ENCODE assay signal across 14 cellular contexts in the genomic region with DNA sequence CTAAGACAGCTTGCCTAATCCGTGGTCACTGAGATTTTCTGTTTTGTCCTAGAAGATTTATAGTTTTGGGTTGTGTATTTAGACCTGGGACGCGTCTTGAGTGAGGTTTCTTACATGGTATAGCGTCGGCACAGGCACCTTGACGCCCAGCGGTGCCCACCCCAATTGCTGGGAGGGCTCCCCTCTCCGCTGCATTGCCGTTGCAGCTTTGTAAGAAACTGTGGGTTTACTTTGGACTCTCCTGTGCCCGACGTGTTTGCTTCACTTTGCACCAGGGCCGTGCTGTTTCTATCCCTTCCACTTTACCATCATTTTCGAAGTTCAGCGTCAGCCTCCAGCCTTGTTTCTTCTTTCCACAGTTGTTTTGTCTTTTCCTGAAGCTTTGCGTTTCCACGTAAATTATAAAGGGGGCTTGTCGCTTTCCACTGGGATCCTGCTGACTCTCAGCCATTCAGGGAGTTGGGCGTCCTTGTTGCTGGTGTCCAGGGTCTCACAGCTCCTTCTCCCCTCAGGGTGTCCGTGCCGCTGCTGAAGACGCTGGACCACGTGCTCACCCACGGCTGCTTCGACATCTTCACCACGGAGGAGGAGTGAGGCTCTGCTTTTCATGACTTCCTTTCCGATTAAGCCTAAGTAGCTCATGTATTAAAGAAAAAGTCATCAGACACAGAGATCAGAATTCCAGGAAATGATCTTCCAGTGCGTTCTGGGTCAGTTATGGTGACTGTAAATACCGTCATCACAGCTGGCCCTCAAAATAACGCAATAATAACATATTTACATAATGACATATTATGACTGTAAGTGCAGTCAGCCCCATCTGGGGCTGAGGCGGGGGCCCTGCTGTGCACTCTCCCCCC.
A peak's percentile ranks its signal among the peaks of the same experiment; 100 is the strongest.
DNase-seq lines count a peak whose midpoint lies in the region; ATAC-seq, FAIRE-seq and TF ChIP-seq lines count a peak whose summit lies in the region.
"Had no signal": no experiment of that assay in that cellular context is flagged by ENCODE, and none has a peak within 500 bp of the region (broad histone marks: within the 10 kb centered on the region; RNA-seq: fewer than 3 reads in every experiment).

No MANE protein-coding gene starts in this region.

- TF ChIP-seq CTCF in right atrium auricular region (IDR thresholded peaks at IDR 0.05): no peak
- no peak for TF ChIP-seq CTCF in breast epithelium (IDR thresholded peaks at IDR 0.05)
- no peak for TF ChIP-seq CTCF in GM20000 (IDR thresholded peaks at IDR 0.05; ENCODE audit: extremely low read depth, missing control alignments)

- H3K27me3 ChIP-seq in right atrium auricular region: no peaks in the 10 kb centered on the region
- no peaks in the 10 kb centered on the region for H3K27me3 ChIP-seq in breast epithelium
- no peaks in the 10 kb centered on the region for H3K27me3 ChIP-seq in mesenchymal stem cell (ENCODE audit: control insufficient read depth in 1 of 2, insufficient read depth in 1 of 2, low read length in 2 of 2)
- H3K27me3 ChIP-seq: body of pancreas, left lung, pancreas, testis had no signal

- no peak overlapping the region for H2AFZ ChIP-seq in mesenchymal stem cell (ENCODE audit: low read depth, low read length)

- H3K14ac ChIP-seq in mesenchymal stem cell (ENCODE audit: low read length in 2 of 2): no peak overlapping the region

- H4K91ac ChIP-seq in mesenchymal stem cell (ENCODE audit: low read length): peak overlapping the region; percentile 28

- no peak overlapping the region for H3K4ac ChIP-seq in mesenchymal stem cell (ENCODE audit: low read depth in 1 of 2, low read length in 2 of 2)

- intact Hi-C loops in cardiac septum (cut with DNase I) (no loop called here), breast epithelium (cut with DNase I; ENCODE audit: low total_unique reads) (no loop called here)

- no peak overlapping the region for H2BK120ac ChIP-seq in mesenchymal stem cell (ENCODE audit: low read depth, low read length)

- DNase-seq in cardiac septum (ENCODE audit: low spot score) (peak; percentile 26), right atrium auricular region (ENCODE audit: low spot score) (no peak), breast epithelium (ENCODE audit: low spot score in 2 of 2) (peak in 1 of 2 donors; percentile 39), mesenchymal stem cell (no peak), urothelium cell line (ENCODE audit: low spot score) (no peak), GM20000 (ENCODE audit: low spot score) (no peak), NCI-H748 (lab: John Stamatoyannopoulos, UW; ENCODE audit: unreplicated experiment) (no peak)
- DNase-seq: GF-D8, NCI-H146 had no signal

- peak overlapping the region; percentile 75 for H2AK5ac ChIP-seq in mesenchymal stem cell (ENCODE audit: low read length, severe bottlenecking)

- no peak for ATAC-seq in HG03520 (IDR thresholded peaks at IDR 0.05; ENCODE audit: unreplicated experiment)
- ATAC-seq: body of pancreas, left lung had no signal

- peak overlapping the region; percentile 81 for H3K9ac ChIP-seq in mesenchymal stem cell (ENCODE audit: low read length)

- H3K4me3 ChIP-seq in right atrium auricular region (no peak overlapping the region), breast epithelium (no peak overlapping the region), mesenchymal stem cell (ENCODE audit: insufficient read depth in 1 of 2, low read depth in 1 of 2, low read length in 2 of 2) (no peak overlapping the region)
- H3K4me3 ChIP-seq: body of pancreas, left lung, pancreas, testis had no signal

- H3K27ac ChIP-seq in right atrium auricular region: peak overlapping the region in 1 of 2 donors; percentile 29
- H3K27ac ChIP-seq in breast epithelium: peak overlapping the region; percentile 54 to 74
- H3K27ac ChIP-seq in mesenchymal stem cell (ENCODE audit: low read length, poor library complexity, severe bottlenecking): peak overlapping the region; percentile 55
- H3K27ac ChIP-seq: body of pancreas, left lung, testis had no signal

- peaks cover 5% of the 10 kb centered on the region for H3K79me1 ChIP-seq in mesenchymal stem cell (replicated peaks; ENCODE audit: low read length, poor library complexity, severe bottlenecking)

- H3K9me3 ChIP-seq in right atrium auricular region: no peaks in the 10 kb centered on the region
- H3K9me3 ChIP-seq in breast epithelium: no peaks in the 10 kb centered on the region
- no peaks in the 10 kb centered on the region for H3K9me3 ChIP-seq in mesenchymal stem cell (ENCODE audit: control insufficient read depth, low read length)
- H3K9me3 ChIP-seq: body of pancreas, left lung, pancreas, testis had no signal

- H2BK5ac ChIP-seq in mesenchymal stem cell (ENCODE audit: low read depth, low read length, poor library complexity, severe bottlenecking): no peak overlapping the region

- H2BK12ac ChIP-seq in mesenchymal stem cell (ENCODE audit: low read length in 2 of 2): no peak overlapping the region

- WGBS in mesenchymal stem cell: 96% methylated on average over 30 of the region's 30 CpGs

- no peaks in the 10 kb centered on the region for H3K4me1 ChIP-seq in right atrium auricular region
- H3K4me1 ChIP-seq in breast epithelium: peaks cover 0 to 5% of the 10 kb centered on the region in 2 donors
- peaks cover 28% of the 10 kb centered on the region for H3K4me1 ChIP-seq in mesenchymal stem cell (ENCODE audit: control insufficient read depth, insufficient read depth, low read depth, low read length)
- H3K4me1 ChIP-seq: body of pancreas, left lung, pancreas, testis had no signal

- FAIRE-seq in urothelium cell line (lab: Jason Lieb, UNC): peak; percentile 66
- FAIRE-seq: pancreas had no signal

- H2BK15ac ChIP-seq in mesenchymal stem cell (ENCODE audit: low read depth, poor library complexity, severe bottlenecking): no peak overlapping the region

- peaks cover 58% of the 10 kb centered on the region for H3K36me3 ChIP-seq in right atrium auricular region
- no peaks in the 10 kb centered on the region for H3K36me3 ChIP-seq in breast epithelium
- peaks cover 50 to 65% of the 10 kb centered on the region in 2 experiments for H3K36me3 ChIP-seq in mesenchymal stem cell (ENCODE audit: control insufficient read depth in 1 of 2, insufficient read depth in 2 of 2, low read depth in 1 of 2, low read length in 2 of 2)

- H3K4me2 ChIP-seq in mesenchymal stem cell (ENCODE audit: low read length, poor library complexity, severe bottlenecking): no peak overlapping the region

- no peak overlapping the region for H4K8ac ChIP-seq in mesenchymal stem cell (ENCODE audit: low read length)

- no peak overlapping the region for H3K18ac ChIP-seq in mesenchymal stem cell (ENCODE audit: low read depth in 1 of 2, low read length in 2 of 2)

- TF ChIP-seq POLR2A in breast epithelium (IDR thresholded peaks at IDR 0.05): no peak

- no peak overlapping the region for H3K23ac ChIP-seq in mesenchymal stem cell (ENCODE audit: low read length in 2 of 2)
